1 cellular context compared by ENCODE assay signal in the genomic region with DNA sequence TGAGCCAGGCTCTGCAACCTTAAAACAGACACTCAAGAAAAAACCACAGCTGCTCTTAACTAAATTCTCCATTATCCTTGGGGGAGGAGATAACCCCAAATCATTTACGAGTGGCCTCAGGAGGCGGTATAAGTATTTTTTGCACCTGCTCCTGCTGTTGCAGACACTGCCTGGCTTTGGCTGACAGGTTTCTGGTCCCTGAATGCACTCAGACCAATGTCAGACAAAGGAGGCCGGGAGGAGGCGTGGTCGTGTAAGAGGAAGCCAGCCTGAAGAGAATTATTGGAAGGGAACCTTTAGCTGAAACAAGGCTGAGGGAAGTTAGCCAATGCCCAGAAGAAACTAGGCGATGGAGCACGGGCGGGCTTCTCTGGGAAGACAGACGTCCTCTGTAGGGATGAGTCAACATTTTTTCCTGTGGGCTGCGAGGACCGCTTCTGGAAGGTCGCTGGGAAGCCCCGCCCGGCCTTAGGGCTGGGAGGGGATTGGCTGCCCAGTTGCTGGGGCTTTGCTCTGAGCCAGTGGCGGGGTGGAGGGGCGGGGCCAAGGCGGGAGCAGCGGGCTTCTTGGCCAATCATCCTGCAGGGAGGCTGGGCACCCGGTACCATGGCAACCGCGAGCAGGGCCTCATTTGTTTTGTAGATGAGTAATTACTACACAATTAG.
TF ChIP-seq lines count a peak whose summit lies in the region.

No MANE protein-coding gene starts in this region.

TF ChIP-seq in IMR-90, 13 proteins besides CTCF, POLR2A, EP300 and RAD21 (continued from another document):
- TF ChIP-seq, protein P1, sequence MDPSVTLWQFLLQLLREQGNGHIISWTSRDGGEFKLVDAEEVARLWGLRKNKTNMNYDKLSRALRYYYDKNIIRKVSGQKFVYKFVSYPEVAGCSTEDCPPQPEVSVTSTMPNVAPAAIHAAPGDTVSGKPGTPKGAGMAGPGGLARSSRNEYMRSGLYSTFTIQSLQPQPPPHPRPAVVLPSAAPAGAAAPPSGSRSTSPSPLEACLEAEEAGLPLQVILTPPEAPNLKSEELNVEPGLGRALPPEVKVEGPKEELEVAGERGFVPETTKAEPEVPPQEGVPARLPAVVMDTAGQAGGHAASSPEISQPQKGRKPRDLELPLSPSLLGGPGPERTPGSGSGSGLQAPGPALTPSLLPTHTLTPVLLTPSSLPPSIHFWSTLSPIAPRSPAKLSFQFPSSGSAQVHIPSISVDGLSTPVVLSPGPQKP (IDR thresholded peaks at IDR 0.05; ENCODE audit: borderline replicate concordance, low read depth, low read length), result no peak
- TF ChIP-seq MAZ (IDR thresholded peaks at IDR 0.05; ENCODE audit: borderline replicate concordance, low read depth, low read length) (peak; percentile 79), MXI1 (IDR thresholded peaks at IDR 0.05; ENCODE audit: borderline replicate concordance, low read depth, low read length) (no peak), SMC3 (IDR thresholded peaks at IDR 0.05; ENCODE audit: low read depth, low read length) (no peak), RFX5 (IDR thresholded peaks at IDR 0.05; ENCODE audit: low read depth, low read length) (peak; percentile 77), NFE2L2 (IDR thresholded peaks at IDR 0.05; ENCODE audit: low read depth, low read length) (peak; percentile 75; the same call in 1 of the 2 replicates), FOS (IDR thresholded peaks at IDR 0.05; ENCODE audit: low read depth, low read length) (peak; percentile 53; the same call in 1 of the 2 replicates), BHLHE40 (IDR thresholded peaks at IDR 0.05; ENCODE audit: low read depth, low read length) (peak; percentile 76)
- TF ChIP-seq, protein P2, sequence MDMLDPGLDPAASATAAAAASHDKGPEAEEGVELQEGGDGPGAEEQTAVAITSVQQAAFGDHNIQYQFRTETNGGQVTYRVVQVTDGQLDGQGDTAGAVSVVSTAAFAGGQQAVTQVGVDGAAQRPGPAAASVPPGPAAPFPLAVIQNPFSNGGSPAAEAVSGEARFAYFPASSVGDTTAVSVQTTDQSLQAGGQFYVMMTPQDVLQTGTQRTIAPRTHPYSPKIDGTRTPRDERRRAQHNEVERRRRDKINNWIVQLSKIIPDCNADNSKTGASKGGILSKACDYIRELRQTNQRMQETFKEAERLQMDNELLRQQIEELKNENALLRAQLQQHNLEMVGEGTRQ (IDR thresholded peaks at IDR 0.05; ENCODE audit: low read depth, low read length), result no peak
